ENCODE assay signal across 8 cellular contexts in genomic region chr22:43996170-43996980, GRCh38. TPM values are rescaled to one million over a fixed set of nuclear protein-coding genes. Genes with fewer than 3 reads are reported as not detected.
DNase-seq lines count a peak whose midpoint lies in the region; ATAC-seq, FAIRE-seq and TF ChIP-seq lines count a peak whose summit lies in the region.

No MANE protein-coding gene starts in this region.

- H3K27me3 ChIP-seq in bronchial epithelial cell (ENCODE audit: control insufficient read depth, insufficient read depth, low read length) = no peaks in the 10 kb centered on the region
- no peaks in the 10 kb centered on the region for H3K27me3 ChIP-seq in rectal smooth muscle tissue (ENCODE audit: control insufficient read depth, insufficient read depth, low read length)
- H3K27me3 ChIP-seq in upper lobe of left lung = no peaks in the 10 kb centered on the region

- DNase-seq in UCSD-AML1 (lab: John Stamatoyannopoulos, UW; ENCODE audit: unreplicated experiment) = peak; percentile 79
- no peak for DNase-seq in bronchial epithelial cell (ENCODE audit: low read depth)
- DNase-seq in upper lobe of left lung = peak; percentile 67 to 86
- DNase-seq in hepatic stellate cell (ENCODE audit: low spot score) = no peak

- ATAC-seq in upper lobe of left lung (ENCODE audit: low FRiP score in 2 of 2) (peak in 1 of 2 donors; percentile 73), HG03095 (IDR thresholded peaks at IDR 0.05; ENCODE audit: unreplicated experiment) (no peak), GM18867 (IDR thresholded peaks at IDR 0.05; ENCODE audit: unreplicated experiment) (no peak)

- FAIRE-seq in bronchial epithelial cell (lab: Jason Lieb, UNC) = peak; percentile 58

- peak; percentile 63 for TF ChIP-seq POLR2A in GM18951 (IDR thresholded peaks at IDR 0.05; ENCODE audit: extremely low read depth, insufficient read depth, insufficient read length)
- TF ChIP-seq POLR2A in upper lobe of left lung (IDR thresholded peaks at IDR 0.05) = no peak

- no peak for TF ChIP-seq CTCF in bronchial epithelial cell (IDR thresholded peaks at IDR 0.05; ENCODE audit: insufficient read depth, low read length, severe bottlenecking)
- TF ChIP-seq CTCF in upper lobe of left lung (IDR thresholded peaks at IDR 0.05) = no peak

- TF ChIP-seq EP300 in upper lobe of left lung (IDR thresholded peaks at IDR 0.05) = no peak

- peaks cover 23% of the 10 kb centered on the region for H3K36me3 ChIP-seq in bronchial epithelial cell (ENCODE audit: control insufficient read depth, insufficient read depth, low read length)
- H3K36me3 ChIP-seq in rectal smooth muscle tissue (ENCODE audit: control insufficient read depth, insufficient read depth, low read length) = peaks cover 29% of the 10 kb centered on the region
- H3K36me3 ChIP-seq in upper lobe of left lung = peaks cover 4 to 58% (median 34%) of the 10 kb centered on the region in 4 donors

- H3K27ac ChIP-seq in rectal smooth muscle tissue (ENCODE audit: low read depth, low read length) = no peak overlapping the region
- H3K27ac ChIP-seq in upper lobe of left lung = peak overlapping the region in 3 of 4 donors; percentile 45 to 76 (median 66)

- H3K4me3 ChIP-seq in bronchial epithelial cell (ENCODE audit: low read depth, low read length) (no peak overlapping the region), rectal smooth muscle tissue (ENCODE audit: low read length) (peak overlapping the region; percentile 38), upper lobe of left lung (peak overlapping the region in 3 of 4 donors; percentile 20 to 40 (median 30))

- H3K4me1 ChIP-seq in rectal smooth muscle tissue (ENCODE audit: control insufficient read depth, insufficient read depth, low read length) = no peaks in the 10 kb centered on the region
- peaks cover 0 to 21% (median 0%) of the 10 kb centered on the region in 4 donors for H3K4me1 ChIP-seq in upper lobe of left lung

- WGBS in upper lobe of left lung, 2 donors = 79 to 83% methylated on average over 45 of the region's 45 CpGs

- no peaks in the 10 kb centered on the region for H3K9me3 ChIP-seq in upper lobe of left lung

- H3K9ac ChIP-seq in rectal smooth muscle tissue (ENCODE audit: low read length) = no peak overlapping the region

- in situ Hi-C loops in GM18951 (cut with MboI; ENCODE audit: low sequenced_read_pairs, unreplicated experiment) = loop anchor here (5.0 kb wide), 2 partner anchors 76 to 626 kb away; no protein-coding TSS in a partner anchor

RNA-seq across cellular contexts. Expression of gene PARVB, which starts 27.7 kb away (rescaled TPM):
- 3.4 and 6.0 TPM in 2 replicates for total RNA-seq in bronchial epithelial cell
- total RNA-seq in upper lobe of left lung = 10 to 100 TPM; 14.5 to 56.1 (median 37.0) TPM

RNA-seq across cellular contexts. Expression of gene SAMM50, which starts 41.1 kb away (rescaled TPM):
- 28.7 and 32.6 TPM in 2 replicates for total RNA-seq in bronchial epithelial cell
- 10 to 100 TPM; 17.8 to 34.7 (median 25.0) TPM for total RNA-seq in upper lobe of left lung

Comparison
In these comparisons a context has a peak if more than half of its experiments do, and no peak if none do; other contexts are left out.
1. DNase-seq: peak in UCSD-AML1 (single experiment) and upper lobe of left lung (2 of 2); none in bronchial epithelial cell (single experiment) and hepatic stellate cell (single experiment).